ENCODE assay signal across 8 cellular contexts in the genomic region with DNA sequence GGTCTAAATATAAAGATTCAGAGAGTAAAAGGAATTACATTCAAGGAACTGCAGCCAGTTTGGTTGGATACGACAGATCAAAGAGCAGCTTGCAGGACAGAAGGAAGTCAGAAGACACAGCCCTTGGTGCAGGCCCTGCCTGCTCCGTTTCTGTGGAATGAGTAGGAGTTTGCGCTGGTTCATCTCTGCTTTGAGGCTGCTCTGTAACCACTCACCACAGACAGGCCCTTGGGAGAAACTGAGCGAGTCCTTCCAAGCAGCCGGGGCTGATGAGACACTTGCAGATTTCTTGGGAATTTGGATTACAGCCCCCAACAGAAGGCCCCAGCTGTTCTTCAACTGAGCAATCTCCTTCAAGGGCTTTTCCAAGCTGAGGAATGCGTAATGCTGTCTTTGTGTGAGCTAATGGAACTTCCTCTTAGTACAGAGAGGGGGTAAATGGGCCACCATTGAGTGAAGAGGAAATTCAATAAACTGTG. TPM values are rescaled to one million over a fixed set of nuclear protein-coding genes. Genes with fewer than 3 reads are reported as not detected.
DNase-seq lines count a peak whose midpoint lies in the region; ATAC-seq lines count a peak whose summit lies in the region.

No MANE protein-coding gene starts in this region.

- peak overlapping the region; percentile 83 for H3K27ac ChIP-seq in CD4-positive, CD25-positive, alpha-beta regulatory T cell (ENCODE audit: insufficient read depth, low read length, poor library complexity, severe bottlenecking)
- peak overlapping the region; percentile 74 for H3K27ac ChIP-seq in effector memory CD4-positive, alpha-beta T cell (ENCODE audit: insufficient read depth, low read length, poor library complexity, severe bottlenecking)
- H3K27ac ChIP-seq in trophoblast cell (ENCODE audit: low read depth, low read length) = no peak overlapping the region

- H2BK5ac ChIP-seq in trophoblast cell (ENCODE audit: low read depth, low read length, poor library complexity) = no peak overlapping the region

- peaks cover 34% of the 10 kb centered on the region for H3K36me3 Mint-ChIP-seq in CD4-positive, CD25-positive, alpha-beta regulatory T cell

- peak in 1 of 3 donors; percentile 84 for DNase-seq in CD4-positive, CD25-positive, alpha-beta regulatory T cell
- DNase-seq in SKM-1 treated with dmso at 0.1 percent for 144 hours (lab: John Stamatoyannopoulos, UW; ENCODE audit: unreplicated experiment) (peak; percentile 54), trophoblast cell (peak; percentile 42 to 48), NCI-H526 (lab: John Stamatoyannopoulos, UW) (no peak), NCI-H69 (lab: John Stamatoyannopoulos, UW) (no peak), NCI-H748 (lab: John Stamatoyannopoulos, UW; ENCODE audit: unreplicated experiment) (no peak)
- DNase-seq in effector memory CD4-positive, alpha-beta T cell = no peak

- peaks cover 97% of the 10 kb centered on the region for H3K4me1 ChIP-seq in CD4-positive, CD25-positive, alpha-beta regulatory T cell (ENCODE audit: control insufficient read depth, insufficient read depth, low read length, poor library complexity, severe bottlenecking)
- H3K4me1 ChIP-seq in effector memory CD4-positive, alpha-beta T cell (ENCODE audit: control insufficient read depth, insufficient read depth, low read length, poor library complexity, severe bottlenecking) = peaks cover 91% of the 10 kb centered on the region
- H3K4me1 ChIP-seq in trophoblast cell (ENCODE audit: control insufficient read depth in 1 of 2, insufficient read depth in 2 of 2, low read length in 2 of 2) = peaks cover 4% of the 10 kb centered on the region in 2 experiments

- no peaks in the 10 kb centered on the region for H3K79me2 ChIP-seq in trophoblast cell (ENCODE audit: control insufficient read depth, insufficient read depth, low read length, poor library complexity)

- peaks cover 0 to 5% of the 10 kb centered on the region in 2 experiments for H3K9me3 ChIP-seq in CD4-positive, CD25-positive, alpha-beta regulatory T cell (ENCODE audit: control insufficient read depth in 2 of 2, low read length in 2 of 2)
- H3K9me3 ChIP-seq in effector memory CD4-positive, alpha-beta T cell (ENCODE audit: control insufficient read depth, low read length) = no peaks in the 10 kb centered on the region
- H3K9me3 ChIP-seq in trophoblast cell (ENCODE audit: insufficient read depth, low read depth, low read length) = peaks cover 3% of the 10 kb centered on the region

- H2AK5ac ChIP-seq in trophoblast cell (ENCODE audit: low read length) = no peak overlapping the region

- no peak overlapping the region for H4K12ac ChIP-seq in trophoblast cell (ENCODE audit: low read depth, low read length)

- peaks cover 31% of the 10 kb centered on the region for H3K36me3 ChIP-seq in CD4-positive, CD25-positive, alpha-beta regulatory T cell (ENCODE audit: control insufficient read depth, insufficient read depth, low read length)
- peaks cover 29% of the 10 kb centered on the region for H3K36me3 ChIP-seq in effector memory CD4-positive, alpha-beta T cell (ENCODE audit: control insufficient read depth, insufficient read depth, low read length)
- H3K36me3 ChIP-seq in trophoblast cell (ENCODE audit: control insufficient read depth in 1 of 2, insufficient read depth in 2 of 2, low read length in 2 of 2) = no peaks in the 10 kb centered on the region

- no peak overlapping the region for H4K91ac ChIP-seq in trophoblast cell (ENCODE audit: low read depth, low read length)

- no peak overlapping the region for H3K4me2 ChIP-seq in trophoblast cell (ENCODE audit: low read length)

- H3K4me3 Mint-ChIP-seq in CD4-positive, CD25-positive, alpha-beta regulatory T cell = peak overlapping the region; percentile 74 to 90 (median 82)

- peaks cover 0 to 7% (median 2%) of the 10 kb centered on the region in 7 donors for H3K9me3 Mint-ChIP-seq in CD4-positive, CD25-positive, alpha-beta regulatory T cell

- peak overlapping the region; percentile 65 for H3K4me3 ChIP-seq in CD4-positive, CD25-positive, alpha-beta regulatory T cell (ENCODE audit: low read depth, low read length)
- peak overlapping the region; percentile 27 for H3K4me3 ChIP-seq in effector memory CD4-positive, alpha-beta T cell (ENCODE audit: insufficient read depth, low read depth, low read length, poor library complexity, severe bottlenecking)
- H3K4me3 ChIP-seq in trophoblast cell (ENCODE audit: low read depth, low read length) = no peak overlapping the region

- H3K18ac ChIP-seq in trophoblast cell (ENCODE audit: low read length) = no peak overlapping the region

- H3K14ac ChIP-seq in trophoblast cell (ENCODE audit: low read length) = no peak overlapping the region

- no peak overlapping the region for H3K9ac ChIP-seq in trophoblast cell (ENCODE audit: low read length)

- H3K23ac ChIP-seq in trophoblast cell (ENCODE audit: low read length) = no peak overlapping the region

- no peak overlapping the region for H3K4ac ChIP-seq in trophoblast cell (ENCODE audit: low read depth, low read length)

- H2BK120ac ChIP-seq in trophoblast cell (ENCODE audit: insufficient read depth, low read length, poor library complexity) = no peak overlapping the region

- H2BK12ac ChIP-seq in trophoblast cell (ENCODE audit: low read length) = no peak overlapping the region

- peaks cover 31 to 99% (median 85%) of the 10 kb centered on the region in 4 donors for H3K4me1 Mint-ChIP-seq in CD4-positive, CD25-positive, alpha-beta regulatory T cell

- no peaks in the 10 kb centered on the region for H3K79me1 ChIP-seq in trophoblast cell (ENCODE audit: low read length)

- no peak overlapping the region for H4K8ac ChIP-seq in trophoblast cell (ENCODE audit: low read depth, low read length)

- no peaks in the 10 kb centered on the region for H3K27me3 ChIP-seq in CD4-positive, CD25-positive, alpha-beta regulatory T cell (ENCODE audit: control insufficient read depth, insufficient read depth, low read length)
- no peaks in the 10 kb centered on the region for H3K27me3 ChIP-seq in effector memory CD4-positive, alpha-beta T cell (replicated peaks; ENCODE audit: control insufficient read depth, insufficient read depth, low read length, poor library complexity, severe bottlenecking)
- H3K27me3 ChIP-seq in trophoblast cell (ENCODE audit: insufficient read depth, low read length) = no peaks in the 10 kb centered on the region

- H3K27me3 Mint-ChIP-seq in CD4-positive, CD25-positive, alpha-beta regulatory T cell = no peaks in the 10 kb centered on the region

- H3K27ac Mint-ChIP-seq in CD4-positive, CD25-positive, alpha-beta regulatory T cell = peak overlapping the region; percentile 93 to 100 (median 93)

- WGBS in trophoblast cell (ENCODE audit: extremely low coverage, insufficient coverage, insufficient read length) = no CpG with 5 or more reads among the region's 6 CpGs

- H2AFZ ChIP-seq in trophoblast cell (ENCODE audit: insufficient read depth, low read length, poor library complexity) = peak overlapping the region; percentile 17

- ATAC-seq in CD4-positive, CD25-positive, alpha-beta regulatory T cell (ENCODE audit: low read depth in 2 of 2) = peak in 1 of 2 donors; percentile 14
- no peak for ATAC-seq in HG02885 (IDR thresholded peaks at IDR 0.05; ENCODE audit: poor library complexity, unreplicated experiment)

RNA-seq across cellular contexts. Expression of a gene that starts 16.4 kb away (rescaled TPM):
- total RNA-seq in CD4-positive, CD25-positive, alpha-beta regulatory T cell = 661 TPM
- 100 to 1,000 TPM; 572 to 666 (median 631) TPM for polyA plus RNA-seq in CD4-positive, CD25-positive, alpha-beta regulatory T cell
- 0.08 and 0.24 TPM in 2 replicates for polyA plus RNA-seq in trophoblast cell (2013)

Comparison
In these comparisons a context has a peak if more than half of its experiments do, and no peak if none do; other contexts are left out.
1. DNase-seq: peak in SKM-1 treated with dmso at 0.1 percent for 144 hours (single experiment) and trophoblast cell (2 of 2); none in effector memory CD4-positive, alpha-beta T cell (0 of 3), NCI-H526 (0 of 2), NCI-H69 (single experiment) and NCI-H748 (single experiment).